Comparison of ENCODE assay signal across 8 cellular contexts in the genomic region with DNA sequence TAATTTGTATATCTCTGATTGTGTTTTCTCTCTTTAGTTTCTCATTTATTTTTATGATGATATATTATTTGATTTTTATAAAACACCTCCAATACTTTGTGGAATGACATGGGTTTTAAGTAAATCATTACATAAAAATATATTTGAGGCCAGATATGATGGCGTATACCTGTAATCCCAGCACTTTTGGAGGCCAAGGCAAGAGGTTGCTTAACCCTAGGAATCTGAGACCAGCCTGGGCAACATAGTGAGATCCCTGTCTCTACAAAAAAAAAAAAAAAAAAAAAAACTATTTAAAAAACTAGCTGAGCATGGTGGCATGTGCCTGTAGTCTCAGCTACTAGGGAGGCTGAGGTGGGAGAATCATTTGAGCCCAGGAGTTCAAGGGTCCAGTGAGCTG.
"Had no signal": no experiment of that assay in that cellular context is flagged by ENCODE, and none has a peak within 500 bp of the region (broad histone marks: within the 10 kb centered on the region; RNA-seq: fewer than 3 reads in every experiment).

No MANE protein-coding gene starts in this region.

- FAIRE-seq: G401.6, GM12891, GM12892, GM18507, GM19239 had no signal

- DNase-seq: GDM1, GF-D8 had no signal

- H3K4me3 ChIP-seq: GM12878 had no signal

- ATAC-seq: GM12878 had no signal
